Comparison of ENCODE assay signal across 8 cellular contexts in the genomic region with DNA sequence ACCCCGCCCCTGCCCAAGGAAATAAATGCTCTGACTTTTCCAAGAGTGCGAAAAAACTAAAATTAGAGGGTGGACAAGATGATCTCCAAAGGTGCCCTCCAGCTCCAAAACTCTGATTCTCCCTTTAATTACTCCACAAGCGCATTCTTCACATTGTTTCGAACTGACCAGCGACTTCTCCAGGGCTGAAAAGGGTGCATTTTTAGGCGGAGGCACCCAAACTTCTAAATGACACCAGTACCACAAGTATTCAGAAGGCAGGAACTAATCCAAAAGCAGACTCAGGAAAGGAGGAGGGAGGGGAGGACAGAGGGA. TPM values are rescaled to one million over a fixed set of nuclear protein-coding genes. Genes with fewer than 3 reads are reported as not detected.
DNase-seq lines count a peak whose midpoint lies in the region; ATAC-seq and TF ChIP-seq lines count a peak whose summit lies in the region.

No MANE protein-coding gene starts in this region.

- H3K27me3 Mint-ChIP-seq in brain = no peaks in the 10 kb centered on the region

- H3K4me3 ChIP-seq in left ventricle myocardium inferior (peak overlapping the region; percentile 94), mesendoderm (ENCODE audit: low read length) (no peak overlapping the region), vagina (peak overlapping the region; percentile 73 to 79)

- H3K36me3 ChIP-seq in left ventricle myocardium inferior = no peaks in the 10 kb centered on the region
- no peaks in the 10 kb centered on the region for H3K36me3 ChIP-seq in mesendoderm (ENCODE audit: control insufficient read depth, insufficient read depth, low read length)
- no peaks in the 10 kb centered on the region for H3K36me3 ChIP-seq in vagina

- peak overlapping the region; percentile 68 to 95 (median 79) for H3K27ac Mint-ChIP-seq in brain

- H2BK5ac ChIP-seq in mesendoderm (ENCODE audit: low read length) = no peak overlapping the region

- no peak for ATAC-seq in left cardiac atrium

- no peak overlapping the region for H2BK15ac ChIP-seq in mesendoderm (replicated peaks; ENCODE audit: low read depth)

- H3K56ac ChIP-seq in mesendoderm (ENCODE audit: low read length) = peak overlapping the region; percentile 83

- peaks cover 4% of the 10 kb centered on the region for H3K79me2 ChIP-seq in mesendoderm (ENCODE audit: control insufficient read depth, insufficient read depth, low read length)

- H3K9me3 ChIP-seq in left ventricle myocardium inferior (replicated peaks) = no peaks in the 10 kb centered on the region
- H3K9me3 ChIP-seq in vagina = no peaks in the 10 kb centered on the region

- H3K27me3 ChIP-seq in left ventricle myocardium inferior (ENCODE audit: low read depth) = no peaks in the 10 kb centered on the region
- H3K27me3 ChIP-seq in mesendoderm (ENCODE audit: insufficient read depth, low read length, poor library complexity) = peaks cover 24% of the 10 kb centered on the region
- no peaks in the 10 kb centered on the region for H3K27me3 ChIP-seq in vagina

- H3K9ac ChIP-seq in mesendoderm (ENCODE audit: low read length) = no peak overlapping the region

- H3K4me2 ChIP-seq in mesendoderm (ENCODE audit: low read length) = peak overlapping the region; percentile 70

- H4K5ac ChIP-seq in mesendoderm (ENCODE audit: low read length) = no peak overlapping the region

- H3K27ac ChIP-seq in left ventricle myocardium inferior (replicated peaks) (peak overlapping the region; percentile 97), mesendoderm (ENCODE audit: low read depth, low read length) (no peak overlapping the region), vagina (peak overlapping the region; percentile 85)

- WGBS in mesendoderm (ENCODE audit: extremely low coverage, insufficient coverage, low lambda C conversion rate) = no CpG with 5 or more reads among the region's 6 CpGs

- H3K18ac ChIP-seq in mesendoderm (ENCODE audit: low read length) = no peak overlapping the region

- H3K4me1 ChIP-seq in left ventricle myocardium inferior = peaks cover 85% of the 10 kb centered on the region
- H3K4me1 ChIP-seq in mesendoderm (ENCODE audit: control insufficient read depth, low read depth, low read length) = peaks cover 8% of the 10 kb centered on the region
- H3K4me1 ChIP-seq in vagina = peaks cover 61% of the 10 kb centered on the region

- no peak overlapping the region for H3K23ac ChIP-seq in mesendoderm (ENCODE audit: low read length)

- H3K9me3 Mint-ChIP-seq in brain = no peaks in the 10 kb centered on the region

- no peak overlapping the region for H2AK5ac ChIP-seq in mesendoderm (ENCODE audit: low read length)

- H4K8ac ChIP-seq in mesendoderm (ENCODE audit: low read depth, low read length) = no peak overlapping the region

- H3K4me3 Mint-ChIP-seq in brain = peak overlapping the region; percentile 81 to 91 (median 85)

- peaks cover 53% of the 10 kb centered on the region for H3K4me1 Mint-ChIP-seq in brain

- no peak overlapping the region for H3K4ac ChIP-seq in mesendoderm (ENCODE audit: low read depth, low read length)

- no peak for TF ChIP-seq POLR2A in vagina (IDR thresholded peaks at IDR 0.05)

- intact Hi-C loops in left ventricle myocardium inferior (cut with micrococcal nuclease) (no loop called here), left cardiac atrium (cut with DNase I) (loop anchor here in 1 of 2 donors (5.0 kb wide), 1 partner anchor 215 kb away; no protein-coding TSS in a partner anchor), vagina (cut with DNase I) (loop anchor here (10.0 kb wide), 2 partner anchors 52 to 202 kb away; no protein-coding TSS in a partner anchor)

- H2BK120ac ChIP-seq in mesendoderm (ENCODE audit: low read depth, low read length) = no peak overlapping the region

- no peaks in the 10 kb centered on the region for H3K36me3 Mint-ChIP-seq in brain

- DNase-seq in left ventricle myocardium inferior (no peak), left cardiac atrium (no peak), mesendoderm (peak; percentile 88), vagina (ENCODE audit: extremely low spot score in 2 of 2) (no peak), NCI-H146 treated with DMSO at 0.1 percent for 48 hours (lab: John Stamatoyannopoulos, UW; ENCODE audit: unreplicated experiment) (no peak), NCI-H748 treated with DMSO at 0.1 percent for 48 hours (lab: John Stamatoyannopoulos, UW) (no peak), putamen (ENCODE audit: low spot score) (no peak)

- no peak for TF ChIP-seq CTCF in left ventricle myocardium inferior (IDR thresholded peaks at IDR 0.05; ENCODE audit: borderline replicate concordance)
- TF ChIP-seq CTCF in brain (conservative IDR thresholded peaks at IDR 0.05) = no peak
- no peak for TF ChIP-seq CTCF in vagina (IDR thresholded peaks at IDR 0.05)

- peaks cover 2% of the 10 kb centered on the region for H3K79me1 ChIP-seq in mesendoderm (ENCODE audit: low read length)

RNA-seq across cellular contexts. Expression of a gene that starts 0.8 kb away (rescaled TPM):
- total RNA-seq in left ventricle myocardium inferior = 9.6 TPM
- 10 to 100 TPM; 11.9 to 12.6 TPM for total RNA-seq in left cardiac atrium
- 7.6 TPM for polyA plus RNA-seq in brain (ENCODE audit: insufficient read depth, low read depth, low replicate concordance)
- 0.86 TPM for polyA plus RNA-seq in mesendoderm (2013, experiment 1 of 2)
- polyA plus RNA-seq in mesendoderm (2013, experiment 2 of 2) = 0.76 TPM
- total RNA-seq in vagina = 28.0 TPM
